26 cellular contexts compared by ENCODE assay signal in the genomic region with DNA sequence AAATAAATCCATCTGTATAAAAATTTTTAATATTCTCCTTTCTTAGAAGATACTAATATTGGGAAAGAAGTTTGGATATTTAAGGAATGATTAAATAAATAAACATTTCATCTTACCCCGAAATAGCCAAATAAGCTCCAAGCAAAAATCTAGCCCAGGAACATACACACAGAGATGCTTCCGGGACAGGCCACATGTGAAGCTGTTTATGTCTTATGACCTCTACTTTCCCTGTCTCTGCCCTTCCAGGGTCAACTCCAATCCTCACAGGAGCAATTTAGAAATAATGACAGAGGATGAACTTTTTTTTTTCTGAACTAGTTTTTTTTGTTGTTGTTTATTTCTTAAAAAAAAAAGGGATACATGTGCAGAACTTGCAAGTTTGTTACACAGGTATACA.
A peak's percentile ranks its signal among the peaks of the same experiment; 100 is the strongest.
DNase-seq lines count a peak whose midpoint lies in the region; ATAC-seq and TF ChIP-seq lines count a peak whose summit lies in the region.
"Had no signal": no experiment of that assay in that cellular context is flagged by ENCODE, and none has a peak within 500 bp of the region (broad histone marks: within the 10 kb centered on the region; RNA-seq: fewer than 3 reads in every experiment).

No MANE protein-coding gene starts in this region.

- no peaks in the 10 kb centered on the region for H3K27me3 Mint-ChIP-seq in naive thymus-derived CD8-positive, alpha-beta T cell
- H3K27me3 Mint-ChIP-seq: natural killer cell treated with Interleukin-12 subunit alpha and Interleukin-12 subunit beta and Interleukin-15 and Interleukin-18, amount 100 ng/mL, for 72 hours had no signal

- H2AFZ ChIP-seq in OCI-LY3 (ENCODE audit: low read depth, low read length): no peak overlapping the region
- H2AFZ ChIP-seq: GM23248 had no signal

- POLR2A ChIA-PET in naive thymus-derived CD8-positive, alpha-beta T cell (lab: Charles Lee): interaction anchor here (0.7 to 1.9 kb wide), 10 partner anchors 14 to 243 kb away, joined by 3 to 8 read pairs (median 3); a partner anchor contains a TSS

- TF ChIP-seq CTCF in left ventricle myocardium inferior (IDR thresholded peaks at IDR 0.05; ENCODE audit: borderline replicate concordance) (no peak), OCI-LY3 (IDR thresholded peaks at IDR 0.05; ENCODE audit: low read depth, low read length) (no peak)

- peaks cover 9 to 18% of the 10 kb centered on the region in 2 donors for H3K9me3 Mint-ChIP-seq in activated naive CD4-positive, alpha-beta T cell treated with anti-CD3 and anti-CD28 coated beads, Interleukin-2, amount 50 U/mL, for 72 hours
- peaks cover 0 to 11% (median 2%) of the 10 kb centered on the region in 9 donors for H3K9me3 Mint-ChIP-seq in naive thymus-derived CD8-positive, alpha-beta T cell
- H3K9me3 Mint-ChIP-seq: dendritic cell treated with granulocyte-macrophage colony-stimulating factor and Interleukin-4, amounts not matched to agents 40 ng/mL and 50 ng/mL, for 4 days had no signal

- H3K36me3 ChIP-seq in left ventricle myocardium inferior (no peaks in the 10 kb centered on the region), OCI-LY3 (replicated peaks; ENCODE audit: low read depth, low read length) (peaks cover 19% of the 10 kb centered on the region)
- H3K36me3 ChIP-seq: cardiac muscle cell, heart left ventricle, ovary, right atrium auricular region, stomach, transverse colon had no signal

- H3K9me3 ChIP-seq in left ventricle myocardium inferior (replicated peaks) (peaks cover 5% of the 10 kb centered on the region), OCI-LY3 (ENCODE audit: insufficient read depth, low read length) (no peaks in the 10 kb centered on the region)
- H3K9me3 ChIP-seq: ovary, right atrium auricular region, stomach, transverse colon had no signal

- peak overlapping the region in 8 of 10 donors; percentile 8 to 87 (median 75) for H3K4me3 Mint-ChIP-seq in naive thymus-derived CD8-positive, alpha-beta T cell
- H3K4me3 Mint-ChIP-seq: dendritic cell treated with granulocyte-macrophage colony-stimulating factor and Interleukin-4, amounts not matched to agents 40 ng/mL and 50 ng/mL, for 4 days; mesothelial cell of epicardium; natural killer cell treated with Interleukin-12 subunit alpha and Interleukin-12 subunit beta and Interleukin-15 and Interleukin-18, amount 100 ng/mL, for 72 hours had no signal

- peak overlapping the region; percentile 86 to 96 for H3K27ac Mint-ChIP-seq in activated naive CD4-positive, alpha-beta T cell treated with anti-CD3 and anti-CD28 coated beads, Interleukin-2, amount 50 U/mL, for 72 hours
- H3K27ac Mint-ChIP-seq in naive thymus-derived CD8-positive, alpha-beta T cell: peak overlapping the region; percentile 84 to 99 (median 96)
- H3K27ac Mint-ChIP-seq: dendritic cell treated with granulocyte-macrophage colony-stimulating factor and Interleukin-4, amounts not matched to agents 40 ng/mL and 50 ng/mL, for 4 days; mesothelial cell of epicardium; natural killer cell treated with Interleukin-12 subunit alpha and Interleukin-12 subunit beta and Interleukin-15 and Interleukin-18, amount 100 ng/mL, for 72 hours had no signal

- no peak for ATAC-seq in activated naive CD4-positive, alpha-beta T cell treated with anti-CD3 and anti-CD28 coated beads, Interleukin-2, amount 50 U/mL, for 72 hours
- no peak for ATAC-seq in naive thymus-derived CD8-positive, alpha-beta T cell
- no peak for ATAC-seq in GM18867 (IDR thresholded peaks at IDR 0.05; ENCODE audit: unreplicated experiment)
- ATAC-seq: left lobe of liver had no signal

- peaks cover 23% of the 10 kb centered on the region for H3K79me2 ChIP-seq in OCI-LY3 (ENCODE audit: low read length)

- H4K20me1 ChIP-seq in OCI-LY3 (ENCODE audit: insufficient read depth, low read length): no peaks in the 10 kb centered on the region

- H3K27ac ChIP-seq in left ventricle myocardium inferior (replicated peaks) (peak overlapping the region; percentile 10), OCI-LY3 (ENCODE audit: low read length) (no peak overlapping the region)
- H3K27ac ChIP-seq: cardiac muscle cell, GM23248, ovary, right atrium auricular region, transverse colon, VCaP had no signal

- H3K36me3 Mint-ChIP-seq in activated naive CD4-positive, alpha-beta T cell treated with anti-CD3 and anti-CD28 coated beads, Interleukin-2, amount 50 U/mL, for 72 hours: peaks cover 27 to 45% of the 10 kb centered on the region in 2 donors
- H3K36me3 Mint-ChIP-seq in naive thymus-derived CD8-positive, alpha-beta T cell: peaks cover 0 to 8% (median 0%) of the 10 kb centered on the region in 3 donors
- H3K36me3 Mint-ChIP-seq: mesothelial cell of epicardium; natural killer cell treated with Interleukin-12 subunit alpha and Interleukin-12 subunit beta and Interleukin-15 and Interleukin-18, amount 100 ng/mL, for 72 hours had no signal

- H3K4me3 ChIP-seq in left ventricle myocardium inferior (no peak overlapping the region), OCI-LY3 (ENCODE audit: low read length) (no peak overlapping the region)
- H3K4me3 ChIP-seq: cardiac muscle cell, GM23248, heart left ventricle, ovary, right atrium auricular region, stomach, transverse colon had no signal

- H3K27me3 ChIP-seq in left ventricle myocardium inferior (ENCODE audit: low read depth) (no peaks in the 10 kb centered on the region), OCI-LY3 (ENCODE audit: low read depth, low read length) (no peaks in the 10 kb centered on the region)
- H3K27me3 ChIP-seq: cardiac muscle cell, heart left ventricle, ovary, right atrium auricular region, stomach, transverse colon had no signal

- DNase-seq in left ventricle myocardium inferior (no peak), cardiac septum (ENCODE audit: low spot score) (no peak), NCI-H146 (lab: John Stamatoyannopoulos, UW) (no peak)
- no peak for DNase-seq in activated naive CD4-positive, alpha-beta T cell treated with anti-CD3 and anti-CD28 coated beads, Interleukin-2, amount 50 U/mL, for 72 hours (ENCODE audit: low spot score in 2 of 2)
- DNase-seq in naive thymus-derived CD8-positive, alpha-beta T cell: no peak
- DNase-seq: GM23248, heart left ventricle, Kasumi-1, NCI-H1092, NCI-H1930, NCI-H226, NCI-H748 treated with DMSO at 0.1 percent for 48 hours, OCI-M1, ovary, SHP77 had no signal

- H3K4me1 ChIP-seq in left ventricle myocardium inferior (peaks cover 20% of the 10 kb centered on the region), OCI-LY3 (ENCODE audit: low read length) (peaks cover 57% of the 10 kb centered on the region)

- H3K9ac ChIP-seq in OCI-LY3 (ENCODE audit: low read length): no peak overlapping the region
- H3K9ac ChIP-seq: GM23248 had no signal

- H3K4me2 ChIP-seq in OCI-LY3 (ENCODE audit: low read length): 0 out of 2 replicates have a peak overlapping the region, but pooled peaks have one; percentile 3

- H3K4me1 Mint-ChIP-seq in naive thymus-derived CD8-positive, alpha-beta T cell: peaks cover 27 to 75% (median 70%) of the 10 kb centered on the region in 4 donors

- intact Hi-C loops in left ventricle myocardium inferior (cut with micrococcal nuclease): no loop called here
- intact Hi-C loops in cardiac septum (cut with DNase I): no loop called here
